22 cellular contexts compared by ENCODE assay signal in genomic region chr20:37759761-37760209, GRCh38.
"Had no signal": no experiment of that assay in that cellular context is flagged by ENCODE, and none has a peak within 500 bp of the region (broad histone marks: within the 10 kb centered on the region; RNA-seq: fewer than 3 reads in every experiment).

No MANE protein-coding gene starts in this region.

- H3K27me3 Mint-ChIP-seq: activated CD8-positive, alpha-beta T cell treated with anti-CD3 and anti-CD28 coated beads for 36 hours; activated naive CD8-positive, alpha-beta T cell treated with anti-CD3 and anti-CD28 coated beads, Interleukin-2, amount 50 U/mL, for 24 hours; naive B cell; stimulated activated naive CD8-positive, alpha-beta T cell treated with anti-CD3 and anti-CD28 coated beads, Interleukin-15, Interleukin-2, amounts not matched to agents 100 ng/mL and 50 ng/mL, for 24 hours had no signal

- H3K9me3 Mint-ChIP-seq: activated CD8-positive, alpha-beta T cell treated with anti-CD3 and anti-CD28 coated beads for 36 hours; activated naive CD8-positive, alpha-beta T cell treated with anti-CD3 and anti-CD28 coated beads, Interleukin-2, amount 50 U/mL, for 24 hours; activated T-helper 1 cell treated with anti-CD3 and anti-CD28 coated beads, Interleukin-12 subunit alpha, Interleukin-12 subunit beta, Interleukin-2, Interleukin-4 antibody, amounts not matched to agents 30 ng/mL and 10 ng/mL and 1 ng/mL, durations not matched to agents 14 hours and 24 hours and 36 hours; endodermal cell; naive B cell; stimulated activated naive CD8-positive, alpha-beta T cell treated with anti-CD3 and anti-CD28 coated beads, Interleukin-15, Interleukin-2, amounts not matched to agents 100 ng/mL and 50 ng/mL, for 24 hours had no signal

- H3K4me3 ChIP-seq: heart left ventricle, lung, thyroid gland had no signal

- H3K4me3 Mint-ChIP-seq: activated CD8-positive, alpha-beta T cell treated with anti-CD3 and anti-CD28 coated beads for 36 hours; activated naive CD8-positive, alpha-beta T cell treated with anti-CD3 and anti-CD28 coated beads, Interleukin-2, amount 50 U/mL, for 24 hours; activated T-helper 1 cell treated with anti-CD3 and anti-CD28 coated beads, Interleukin-12 subunit alpha, Interleukin-12 subunit beta, Interleukin-2, Interleukin-4 antibody, amounts not matched to agents 30 ng/mL and 10 ng/mL and 1 ng/mL, durations not matched to agents 14 hours and 24 hours and 36 hours; endodermal cell; stimulated activated naive CD8-positive, alpha-beta T cell treated with anti-CD3 and anti-CD28 coated beads, Interleukin-15, Interleukin-2, amounts not matched to agents 100 ng/mL and 50 ng/mL, for 24 hours had no signal

- DNase-seq: activated CD4-positive, alpha-beta T cell treated with anti-CD3 and anti-CD28 coated beads for 48 hours; activated CD4-positive, CD25-positive, alpha-beta regulatory T cell; activated CD8-positive, alpha-beta T cell treated with anti-CD3 and anti-CD28 coated beads for 36 hours; activated gamma-delta T cell; activated naive CD4-positive, alpha-beta T cell treated with anti-CD3 and anti-CD28 coated beads, Interleukin-2, amount 50 U/mL, for 16 hours; activated naive CD8-positive, alpha-beta T cell treated with anti-CD3 and anti-CD28 coated beads, Interleukin-2, amount 50 U/mL, for 24 hours; cerebellar nuclear complex; cortex of kidney; endodermal cell; heart left ventricle; left colon; naive B cell; retina; stimulated activated CD4-positive, alpha-beta T cell treated with anti-CD3 and anti-CD28 coated beads, Interleukin-12 subunit alpha, Interleukin-12 subunit beta, amount 100 ng/mL, for 4 hours; stimulated activated CD4-positive, alpha-beta T cell treated with anti-CD3 and anti-CD28 coated beads, Interleukin-4, amount 100 ng/mL, for 4 hours; substantia nigra; T1000; thyroid gland had no signal

- H3K4me1 ChIP-seq: thyroid gland had no signal

- H3K9me3 ChIP-seq: heart left ventricle, thyroid gland had no signal

- H3K27me3 ChIP-seq: heart left ventricle, thyroid gland had no signal

- H3K27ac ChIP-seq: epithelial cell of prostate, heart left ventricle, thyroid gland had no signal

- H3K4me1 Mint-ChIP-seq: activated naive CD8-positive, alpha-beta T cell treated with anti-CD3 and anti-CD28 coated beads, Interleukin-2, amount 50 U/mL, for 24 hours had no signal

- H3K27ac Mint-ChIP-seq: activated CD8-positive, alpha-beta T cell treated with anti-CD3 and anti-CD28 coated beads for 36 hours; activated naive CD8-positive, alpha-beta T cell treated with anti-CD3 and anti-CD28 coated beads, Interleukin-2, amount 50 U/mL, for 24 hours; activated T-helper 1 cell treated with anti-CD3 and anti-CD28 coated beads, Interleukin-12 subunit alpha, Interleukin-12 subunit beta, Interleukin-2, Interleukin-4 antibody, amounts not matched to agents 30 ng/mL and 10 ng/mL and 1 ng/mL, durations not matched to agents 14 hours and 24 hours and 36 hours; endodermal cell; stimulated activated naive CD8-positive, alpha-beta T cell treated with anti-CD3 and anti-CD28 coated beads, Interleukin-15, Interleukin-2, amounts not matched to agents 100 ng/mL and 50 ng/mL, for 24 hours had no signal
